In genomic region chr7:125599387-125599786, GRCh38 we compare ENCODE assay signal across 16 cellular contexts.
"Had no signal": no experiment of that assay in that cellular context is flagged by ENCODE, and none has a peak within 500 bp of the region (broad histone marks: within the 10 kb centered on the region; RNA-seq: fewer than 3 reads in every experiment).

No MANE protein-coding gene starts in this region.

- H3K36me3 Mint-ChIP-seq: activated naive CD8-positive, alpha-beta T cell; memory B cell had no signal

- H3K4me3 Mint-ChIP-seq: activated CD4-positive, alpha-beta memory T cell treated with anti-CD3 and anti-CD28 coated beads, Interleukin-2, amount 10 ng/mL, durations not matched to agents 7 days and 5 days; activated CD4-positive, alpha-beta T cell treated with anti-CD3 and anti-CD28 coated beads for 36 hours; activated naive CD8-positive, alpha-beta T cell; memory B cell had no signal

- DNase-seq: activated CD4-positive, alpha-beta memory T cell treated with anti-CD3 and anti-CD28 coated beads, Interleukin-2, amount 10 ng/mL, durations not matched to agents 7 days and 5 days; activated CD4-positive, alpha-beta T cell treated with anti-CD3 and anti-CD28 coated beads for 36 hours; activated gamma-delta T cell; activated T-cell treated with anti-CD3 and anti-CD28 coated beads, Interleukin-2, amount 50 U/mL, for 48 hours; foreskin melanocyte; head of caudate nucleus; left lung; ovary; stimulated activated CD4-positive, alpha-beta T cell treated with anti-CD3 and anti-CD28 coated beads, Interleukin-2, amount 100 ng/mL, for 48 hours; stimulated activated CD8-positive, alpha-beta memory T cell treated with anti-CD3 and anti-CD28 coated beads, Interleukin-4, amount 100 ng/mL, for 48 hours; stimulated activated naive CD8-positive, alpha-beta T cell treated with anti-CD3 and anti-CD28 coated beads, Interleukin-15, Interleukin-2, amounts not matched to agents 100 U/mL and 50 U/mL, for 24 hours; upper lobe of right lung; WERI-Rb-1 had no signal

- ATAC-seq: activated CD4-positive, alpha-beta T cell treated with anti-CD3 and anti-CD28 coated beads for 36 hours; left lung; stimulated activated naive CD8-positive, alpha-beta T cell treated with anti-CD3 and anti-CD28 coated beads, Interleukin-15, Interleukin-2, amounts not matched to agents 100 U/mL and 50 U/mL, for 24 hours; upper lobe of right lung had no signal

- H3K4me1 ChIP-seq: left lung, suprapubic skin, upper lobe of right lung had no signal

- H3K36me3 ChIP-seq: left lung, ovary, suprapubic skin, upper lobe of right lung, WERI-Rb-1 had no signal

- H3K4me1 Mint-ChIP-seq: activated CD4-positive, alpha-beta memory T cell treated with anti-CD3 and anti-CD28 coated beads, Interleukin-2, amount 10 ng/mL, durations not matched to agents 7 days and 5 days; activated CD4-positive, alpha-beta T cell treated with anti-CD3 and anti-CD28 coated beads for 36 hours; memory B cell had no signal

- H3K27me3 Mint-ChIP-seq: activated CD4-positive, alpha-beta memory T cell treated with anti-CD3 and anti-CD28 coated beads, Interleukin-2, amount 10 ng/mL, durations not matched to agents 7 days and 5 days; activated CD4-positive, alpha-beta T cell treated with anti-CD3 and anti-CD28 coated beads for 36 hours; activated naive CD8-positive, alpha-beta T cell; memory B cell had no signal

- H3K27ac ChIP-seq: left lung, ovary, suprapubic skin, upper lobe of right lung, WERI-Rb-1 had no signal

- H3K9me3 Mint-ChIP-seq: activated CD4-positive, alpha-beta memory T cell treated with anti-CD3 and anti-CD28 coated beads, Interleukin-2, amount 10 ng/mL, durations not matched to agents 7 days and 5 days had no signal

- H3K27me3 ChIP-seq: left lung, ovary, suprapubic skin, upper lobe of right lung had no signal

- H3K4me3 ChIP-seq: left lung, ovary, suprapubic skin, upper lobe of right lung had no signal

- H3K27ac Mint-ChIP-seq: activated CD4-positive, alpha-beta memory T cell treated with anti-CD3 and anti-CD28 coated beads, Interleukin-2, amount 10 ng/mL, durations not matched to agents 7 days and 5 days; activated CD4-positive, alpha-beta T cell treated with anti-CD3 and anti-CD28 coated beads for 36 hours; activated naive CD8-positive, alpha-beta T cell; memory B cell had no signal
